In genomic region chr15:99925661-99926461, GRCh38 we compare ENCODE assay signal across 8 cellular contexts.
DNase-seq lines count a peak whose midpoint lies in the region; ATAC-seq and TF ChIP-seq lines count a peak whose summit lies in the region.

No MANE protein-coding gene starts in this region.

- peak; percentile 86 to 87 for ATAC-seq in lower lobe of right lung
- no peak for ATAC-seq in HG03565 (IDR thresholded peaks at IDR 0.05; ENCODE audit: unreplicated experiment)

- intact Hi-C loops in lower lobe of right lung (cut with DNase I), result no loop called here

- no peaks in the 10 kb centered on the region for H3K36me3 Mint-ChIP-seq in chondrocyte (ENCODE audit: low read depth)

- H3K36me3 ChIP-seq in HUES64 (ENCODE audit: insufficient read depth, low read length) (no peaks in the 10 kb centered on the region), lower lobe of right lung (no peaks in the 10 kb centered on the region)

- DNase-seq in DMS53 treated with DMSO at 0.1 percent for 48 hours (lab: John Stamatoyannopoulos, UW; ENCODE audit: unreplicated experiment), result peak; percentile 27
- peak; percentile 78 for DNase-seq in activated CD4-positive, alpha-beta T cell treated with anti-CD3 and anti-CD28 coated beads for 4 hours
- no peak for DNase-seq in chondrocyte (ENCODE audit: low spot score)
- DNase-seq in lower lobe of right lung, result peak; percentile 80
- DNase-seq in stimulated activated CD8-positive, alpha-beta memory T cell treated with anti-CD3 and anti-CD28 coated beads, Interleukin-12 subunit alpha, Interleukin-12 subunit beta, amount 100 ng/mL, for 24 hours (ENCODE audit: extremely low read depth), result peak; percentile 41
- DNase-seq in A172 (ENCODE audit: low spot score), result no peak

- peaks cover 5% of the 10 kb centered on the region for H3K4me1 Mint-ChIP-seq in chondrocyte (ENCODE audit: low read depth)

- H3K4me1 ChIP-seq in HUES64 (ENCODE audit: insufficient read depth, low read length) (peaks cover 12% of the 10 kb centered on the region), lower lobe of right lung (peaks cover 5% of the 10 kb centered on the region)

- peaks cover 23% of the 10 kb centered on the region for H3K27me3 Mint-ChIP-seq in chondrocyte (ENCODE audit: low read depth)

- peak overlapping the region; percentile 19; the same call in 1 of the 2 replicates for H3K9ac ChIP-seq in HUES64 (ENCODE audit: low read depth, low read length)

- TF ChIP-seq CTCF in chondrocyte (IDR thresholded peaks at IDR 0.05) (no peak), lower lobe of right lung (IDR thresholded peaks at IDR 0.05) (no peak)

- 21% methylated on average over 27 of the region's 33 CpGs for WGBS in HUES64

- no peak overlapping the region; the same call in 1 of the 2 replicates for H3K27ac ChIP-seq in HUES64 (ENCODE audit: low read depth, low read length)
- H3K27ac ChIP-seq in lower lobe of right lung, result peak overlapping the region; percentile 74

- H3K9me3 ChIP-seq in HUES64 (ENCODE audit: insufficient read depth, low read depth, low read length), result no peaks in the 10 kb centered on the region
- H3K9me3 ChIP-seq in lower lobe of right lung, result no peaks in the 10 kb centered on the region

- H3K4me3 ChIP-seq in HUES64 (ENCODE audit: low read length) (peak overlapping the region; percentile 49), lower lobe of right lung (peak overlapping the region; percentile 53)

- peak overlapping the region; percentile 71 for H3K4me3 Mint-ChIP-seq in chondrocyte (ENCODE audit: unreplicated experiment)

- peaks cover 40% of the 10 kb centered on the region for H3K27me3 ChIP-seq in HUES64 (ENCODE audit: insufficient read depth, low read length)
- no peaks in the 10 kb centered on the region for H3K27me3 ChIP-seq in lower lobe of right lung (ENCODE audit: low read depth)

- no peaks in the 10 kb centered on the region for H3K9me3 Mint-ChIP-seq in chondrocyte (ENCODE audit: low read depth)

- peak overlapping the region; percentile 51 for H3K27ac Mint-ChIP-seq in chondrocyte (ENCODE audit: unreplicated experiment)

Comparison
In these comparisons a context has a peak if more than half of its experiments do, and no peak if none do; other contexts are left out.
1. DNase-seq: peak in DMS53 treated with DMSO at 0.1 percent for 48 hours (single experiment), activated CD4-positive, alpha-beta T cell treated with anti-CD3 and anti-CD28 coated beads for 4 hours (2 of 2), lower lobe of right lung (single experiment) and stimulated activated CD8-positive, alpha-beta memory T cell treated with anti-CD3 and anti-CD28 coated beads, Interleukin-12 subunit alpha, Interleukin-12 subunit beta, amount 100 ng/mL, for 24 hours (single experiment); none in chondrocyte (single experiment) and A172 (single experiment).